Comparison of ENCODE assay signal across 8 cellular contexts in the genomic region with DNA sequence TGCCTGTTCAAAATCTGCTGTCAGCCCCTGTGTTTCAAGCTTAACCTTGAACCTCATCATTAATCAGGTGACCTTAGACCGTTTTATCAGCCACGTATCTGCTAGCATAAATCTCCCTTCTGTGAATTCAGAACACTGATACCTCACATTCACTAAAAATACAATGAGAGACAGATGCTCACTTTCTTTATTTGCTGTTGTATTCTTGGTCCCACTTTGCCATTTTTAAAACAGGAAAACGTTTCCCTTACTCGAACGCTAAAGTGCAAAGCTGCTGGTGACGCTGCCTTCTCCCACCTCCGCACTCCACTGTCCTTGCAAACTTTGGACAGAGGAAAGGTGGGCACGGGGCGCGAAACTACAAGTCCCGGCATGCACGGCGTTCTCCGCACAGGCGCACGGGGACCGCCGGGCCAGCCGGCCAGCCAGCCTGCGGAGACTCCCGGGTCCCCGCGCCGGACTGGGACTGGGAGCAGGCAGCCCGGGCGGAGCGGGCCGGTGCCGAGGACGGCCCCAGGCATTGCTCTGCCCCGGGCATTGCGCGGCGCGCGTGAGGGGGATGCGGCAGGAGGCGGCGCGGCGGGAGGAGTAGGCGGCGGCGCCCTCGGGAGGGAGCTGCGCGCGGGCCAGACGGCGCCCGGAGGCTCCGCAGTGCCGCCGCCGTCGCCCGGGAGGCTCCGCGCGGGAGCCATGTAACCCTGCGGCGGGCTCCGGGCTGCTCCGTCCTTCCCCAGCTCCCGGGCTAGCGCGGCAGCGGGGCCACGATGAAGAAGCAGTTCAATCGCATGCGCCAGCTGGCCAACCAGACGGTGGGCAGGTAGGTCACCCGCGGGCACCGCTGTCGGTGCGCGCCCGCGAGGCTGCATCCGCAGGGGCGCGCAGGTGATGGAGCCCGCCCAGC. TPM values are rescaled to one million over a fixed set of nuclear protein-coding genes. Genes with fewer than 3 reads are reported as not detected.
DNase-seq lines count a peak whose midpoint lies in the region; ATAC-seq and TF ChIP-seq lines count a peak whose summit lies in the region.

A gene with protein sequence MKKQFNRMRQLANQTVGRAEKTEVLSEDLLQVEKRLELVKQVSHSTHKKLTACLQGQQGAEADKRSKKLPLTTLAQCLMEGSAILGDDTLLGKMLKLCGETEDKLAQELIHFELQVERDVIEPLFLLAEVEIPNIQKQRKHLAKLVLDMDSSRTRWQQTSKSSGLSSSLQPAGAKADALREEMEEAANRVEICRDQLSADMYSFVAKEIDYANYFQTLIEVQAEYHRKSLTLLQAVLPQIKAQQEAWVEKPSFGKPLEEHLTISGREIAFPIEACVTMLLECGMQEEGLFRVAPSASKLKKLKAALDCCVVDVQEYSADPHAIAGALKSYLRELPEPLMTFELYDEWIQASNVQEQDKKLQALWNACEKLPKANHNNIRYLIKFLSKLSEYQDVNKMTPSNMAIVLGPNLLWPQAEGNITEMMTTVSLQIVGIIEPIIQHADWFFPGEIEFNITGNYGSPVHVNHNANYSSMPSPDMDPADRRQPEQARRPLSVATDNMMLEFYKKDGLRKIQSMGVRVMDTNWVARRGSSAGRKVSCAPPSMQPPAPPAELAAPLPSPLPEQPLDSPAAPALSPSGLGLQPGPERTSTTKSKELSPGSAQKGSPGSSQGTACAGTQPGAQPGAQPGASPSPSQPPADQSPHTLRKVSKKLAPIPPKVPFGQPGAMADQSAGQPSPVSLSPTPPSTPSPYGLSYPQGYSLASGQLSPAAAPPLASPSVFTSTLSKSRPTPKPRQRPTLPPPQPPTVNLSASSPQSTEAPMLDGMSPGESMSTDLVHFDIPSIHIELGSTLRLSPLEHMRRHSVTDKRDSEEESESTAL (plus strand): TSS at position 424 of the 901 bp plus-strand sequence. CDS start 341 bp downstream, at position 765.

- H3K27me3 ChIP-seq in Panc1 (ENCODE audit: control insufficient read depth, insufficient read depth, low read length) (no peaks in the 10 kb centered on the region; the same call in none of the 2 replicates), skeletal muscle tissue (ENCODE audit: control insufficient read depth in 3 of 3, insufficient read depth in 3 of 3, low read length in 3 of 3) (peaks cover 5 to 11% (median 9%) of the 10 kb centered on the region in 3 donors)

- in situ Hi-C loops in Panc1 (cut with HindIII; ENCODE audit: low pct_unique_long_range_greater_than_20kb, low sequenced_read_pairs) = no loop called here

- H3K27ac ChIP-seq in Panc1 (ENCODE audit: low read length) (no peak within 1 kb of the TSS), skeletal muscle tissue (ENCODE audit: low read depth, low read length) (no peak within 1 kb of the TSS)

- ATAC-seq in HG03139 (IDR thresholded peaks at IDR 0.05; ENCODE audit: unreplicated experiment) = peak; percentile 89
- ATAC-seq in Panc1 = peak; percentile 99

- no peaks in the 10 kb centered on the region for H3K4me1 ChIP-seq in Panc1 (ENCODE audit: control insufficient read depth, insufficient read depth, low read length)
- H3K4me1 ChIP-seq in skeletal muscle tissue (ENCODE audit: control insufficient read depth in 3 of 3, insufficient read depth in 3 of 3, low read length in 3 of 3) = peaks cover 7 to 14% (median 8%) of the 10 kb centered on the region in 3 donors

- CTCF ChIA-PET in Panc1 (lab: Charles Lee) = no interaction called here

- H3K4me3 ChIP-seq in Panc1 (ENCODE audit: low read depth in 2 of 2, low read length in 2 of 2) (peak within 1 kb of the TSS; percentile 49 to 52), cardiac fibroblast (replicated peaks in 1 of 2; ENCODE audit: low read depth in 2 of 2, low read length in 2 of 2) (peak within 1 kb of the TSS; percentile 54 to 66), skeletal muscle tissue (ENCODE audit: low read length in 3 of 3) (peak within 1 kb of the TSS; percentile 66 to 82 (median 81))

- no TSS peak for BruUV-seq in Panc1 (replicated peaks; lab: Mats Ljungman, UMichigan)

- TF ChIP-seq CTCF in Panc1 (IDR thresholded peaks at IDR 0.05) = no peak
- TF ChIP-seq CTCF in cardiac fibroblast (IDR thresholded peaks at IDR 0.05; ENCODE audit: low read depth, low read length) = no peak

- intact Hi-C loops in Panc1 (cut with micrococcal nuclease; ENCODE audit: unreplicated experiment) = no loop called here

- no peaks in the 10 kb centered on the region for H3K9me3 ChIP-seq in Panc1 (ENCODE audit: control insufficient read depth, insufficient read depth, low read depth, low read length)
- no peaks in the 10 kb centered on the region for H3K9me3 ChIP-seq in skeletal muscle tissue (ENCODE audit: control insufficient read depth in 3 of 3, low read length in 3 of 3)

- peak within 1 kb of the TSS; percentile 43 to 66 (median 50) for H3K9ac ChIP-seq in skeletal muscle tissue (ENCODE audit: low read depth in 1 of 3, low read length in 3 of 3)

- POLR2A ChIA-PET in Panc1 (lab: Charles Lee) = no interaction called here

- H3K36me3 ChIP-seq in Panc1 (ENCODE audit: control insufficient read depth, insufficient read depth, low read length) (no peaks in the 10 kb centered on the region), skeletal muscle tissue (ENCODE audit: control insufficient read depth in 3 of 3, insufficient read depth in 3 of 3, low read length in 3 of 3) (no peaks in the 10 kb centered on the region)

- DNase-seq in COLO668 (lab: John Stamatoyannopoulos, UW; ENCODE audit: unreplicated experiment) (peak; percentile 32), GM19238 (ENCODE audit: insufficient read length, low spot score) (peak; percentile 35), Panc1 (ENCODE audit: low read depth, low spot score) (no peak), cardiac fibroblast (ENCODE audit: low read depth in 2 of 2) (peak; percentile 57 to 75), inferior parietal cortex (ENCODE audit: extremely low spot score) (peak; percentile 49)
- DNase-seq in central memory CD4-positive, alpha-beta T cell = no peak

RNA-seq across cellular contexts. Expression of the gene that starts here (rescaled TPM):
- total RNA-seq in Panc1 (2021; ENCODE audit: unreplicated experiment) = 0.80 TPM
- 1.0 TPM for polyA plus RNA-seq in Panc1 (2012; ENCODE audit: insufficient read length)
- 3.7 TPM for total RNA-seq in skeletal muscle tissue

Comparison
In these comparisons a context has a peak if more than half of its experiments do, and no peak if none do; other contexts are left out.
1. DNase-seq: peak in COLO668 (single experiment), GM19238 (single experiment), cardiac fibroblast (2 of 2) and inferior parietal cortex (single experiment); none in Panc1 (single experiment) and central memory CD4-positive, alpha-beta T cell (single experiment).
2. Peak in every context shown above with its lines, with median percentiles within 50 percentile points of each other: H3K4me3 ChIP-seq.